ENCODE assay signal across 1 cellular context in genomic region chr3:186949281-186949982, GRCh38.
TF ChIP-seq lines count a peak whose summit lies in the region.

No MANE protein-coding gene starts in this region.

TF ChIP-seq in GM23338, 12 proteins besides CTCF, POLR2A, EP300 and RAD21 (continued from another document):
- no peak for TF ChIP-seq ZNF462 (CRISPR knock-in tag; IDR thresholded peaks at IDR 0.05)
- no peak for TF ChIP-seq ETS1 (IDR thresholded peaks at IDR 0.05)
- no peak for TF ChIP-seq POLR2AphosphoS5 (IDR thresholded peaks at IDR 0.05; ENCODE audit: low read depth)
- TF ChIP-seq STAT1 (IDR thresholded peaks at IDR 0.05; ENCODE audit: unreplicated experiment), result no peak
